In genomic region chr4:113064244-113064643, GRCh38 we compare ENCODE assay signal across 13 cellular contexts. TPM values are rescaled to one million over a fixed set of nuclear protein-coding genes. Genes with fewer than 3 reads are reported as not detected.
DNase-seq lines count a peak whose midpoint lies in the region; ATAC-seq and TF ChIP-seq lines count a peak whose summit lies in the region.
"Had no signal": no experiment of that assay in that cellular context is flagged by ENCODE, and none has a peak within 500 bp of the region (broad histone marks: within the 10 kb centered on the region; RNA-seq: fewer than 3 reads in every experiment).

No MANE protein-coding gene starts in this region.

- ATAC-seq in HG03139 (IDR thresholded peaks at IDR 0.05; ENCODE audit: unreplicated experiment) = no peak
- no peak for ATAC-seq in stimulated activated memory B cell treated with anti-CD40 and anti-IgM and Interleukin-4, amounts not matched to agents 10 μg/mL and 1 μg/mL and 100 μg/mL, for 72 hours

- intact Hi-C loops in uterus (cut with DNase I; ENCODE audit: low total_unique reads) = no loop called here

- H3K27ac ChIP-seq in iPS-18a (ENCODE audit: low read length) (no peak overlapping the region), uterus (no peak overlapping the region)
- H3K27ac ChIP-seq: ascending aorta had no signal

- H3K4me1 Mint-ChIP-seq in stimulated activated memory B cell treated with anti-CD40 and anti-IgM and Interleukin-4, amounts not matched to agents 10 μg/mL and 1 μg/mL and 100 μg/mL, for 72 hours = no peaks in the 10 kb centered on the region
- H3K4me1 Mint-ChIP-seq: activated B cell treated with CpG ODN at 0.5 μM for 24 hours had no signal

- no peaks in the 10 kb centered on the region for H3K9me3 Mint-ChIP-seq in stimulated activated memory B cell treated with anti-CD40 and anti-IgM and Interleukin-4, amounts not matched to agents 10 μg/mL and 1 μg/mL and 100 μg/mL, for 72 hours
- H3K9me3 Mint-ChIP-seq: activated B cell treated with CpG ODN at 0.5 μM for 24 hours had no signal

- H3K9me3 ChIP-seq in iPS-18a (ENCODE audit: control insufficient read depth, low read depth, low read length) (no peaks in the 10 kb centered on the region), uterus (no peaks in the 10 kb centered on the region)
- H3K9me3 ChIP-seq: ascending aorta had no signal

- H3K9ac ChIP-seq in iPS-18a (ENCODE audit: low read length) = no peak overlapping the region

- H3K27me3 Mint-ChIP-seq in stimulated activated memory B cell treated with anti-CD40 and anti-IgM and Interleukin-4, amounts not matched to agents 10 μg/mL and 1 μg/mL and 100 μg/mL, for 72 hours = no peaks in the 10 kb centered on the region
- H3K27me3 Mint-ChIP-seq: activated B cell treated with CpG ODN at 0.5 μM for 24 hours had no signal

- H3K36me3 ChIP-seq in iPS-18a (ENCODE audit: control insufficient read depth, low read depth, low read length) (no peaks in the 10 kb centered on the region), uterus (no peaks in the 10 kb centered on the region)
- H3K36me3 ChIP-seq: ascending aorta had no signal

- no peak overlapping the region for H3K4me3 Mint-ChIP-seq in stimulated activated memory B cell treated with anti-CD40 and anti-IgM and Interleukin-4, amounts not matched to agents 10 μg/mL and 1 μg/mL and 100 μg/mL, for 72 hours
- H3K4me3 Mint-ChIP-seq: activated B cell treated with CpG ODN at 0.5 μM for 24 hours had no signal

- no peak for TF ChIP-seq CTCF in uterus (IDR thresholded peaks at IDR 0.05)

- H3K36me3 Mint-ChIP-seq in stimulated activated memory B cell treated with anti-CD40 and anti-IgM and Interleukin-4, amounts not matched to agents 10 μg/mL and 1 μg/mL and 100 μg/mL, for 72 hours = no peaks in the 10 kb centered on the region

- TF ChIP-seq POLR2A in uterus (IDR thresholded peaks at IDR 0.05) = no peak

- H3K4me3 ChIP-seq in iPS-18a (ENCODE audit: low read length) (peak overlapping the region; percentile 45), uterus (no peak overlapping the region)
- H3K4me3 ChIP-seq: ascending aorta had no signal

- H3K4me1 ChIP-seq in iPS-18a (ENCODE audit: control insufficient read depth, low read depth, low read length) (peaks cover 35% of the 10 kb centered on the region), uterus (no peaks in the 10 kb centered on the region)
- H3K4me1 ChIP-seq: ascending aorta had no signal

- peak; percentile 6 for DNase-seq in DMS79 (lab: John Stamatoyannopoulos, UW)
- peak; percentile 80 for DNase-seq in NCI-H1436 (lab: John Stamatoyannopoulos, UW)
- peak; percentile 98 for DNase-seq in NCI-H69 (lab: John Stamatoyannopoulos, UW)
- no peak for DNase-seq in glomerular visceral epithelial cell (ENCODE audit: extremely low spot score)
- no peak for DNase-seq in uterus
- DNase-seq: activated B cell treated with CpG ODN at 0.5 μM for 24 hours; activated T-cell treated with anti-CD3 and anti-CD28 coated beads, Interleukin-2, amount 50 U/mL, for 1 hour; AML-193; mesenchymal stem cell had no signal

- H3K27me3 ChIP-seq in iPS-18a (ENCODE audit: control insufficient read depth, insufficient read depth, low read length) (peaks cover 6% of the 10 kb centered on the region), uterus (no peaks in the 10 kb centered on the region)
- H3K27me3 ChIP-seq: ascending aorta had no signal

- no peak overlapping the region for H3K27ac Mint-ChIP-seq in stimulated activated memory B cell treated with anti-CD40 and anti-IgM and Interleukin-4, amounts not matched to agents 10 μg/mL and 1 μg/mL and 100 μg/mL, for 72 hours
- H3K27ac Mint-ChIP-seq: activated B cell treated with CpG ODN at 0.5 μM for 24 hours had no signal

RNA-seq across cellular contexts. Expression of gene ANK2, which starts 14.8 kb away (rescaled TPM):
- 100 to 1,000 TPM in 1 of 4 donors, 10 to 100 TPM in 3; 27.4 to 142 (median 47.2) TPM for total RNA-seq in uterus

Comparison
In these comparisons a context has a peak if more than half of its experiments do, and no peak if none do; other contexts are left out.
1. DNase-seq: peak in DMS79 (single experiment), NCI-H1436 (single experiment) and NCI-H69 (single experiment); none in glomerular visceral epithelial cell (single experiment) and uterus (0 of 2).